ENCODE assay signal across 9 cellular contexts in genomic region chr7:51869452-51869851, GRCh38.
"Had no signal": no experiment of that assay in that cellular context is flagged by ENCODE, and none has a peak within 500 bp of the region (broad histone marks: within the 10 kb centered on the region; RNA-seq: fewer than 3 reads in every experiment).

No MANE protein-coding gene starts in this region.

- H3K4me3 ChIP-seq: GM23338, HAP-1 had no signal

- FAIRE-seq: HepG2, HTR-8/SVneo had no signal

- H2AFZ ChIP-seq: GM23338 had no signal

- DNase-seq: H7, HFFc6, KBM-7 had no signal

- H3K4me1 ChIP-seq: HAP-1 had no signal

- H3K9ac ChIP-seq: KMS-11 had no signal

- H3K27ac ChIP-seq: KMS-11 had no signal

- ATAC-seq: GM23338, HCT116, HepG2 had no signal

- H3K9me3 ChIP-seq: HAP-1 had no signal

- H3K4me2 ChIP-seq: GM23338, KMS-11 had no signal

- H3K36me3 ChIP-seq: HAP-1 had no signal
